Comparison of ENCODE assay signal across 8 cellular contexts in genomic region chr10:121975295-121976086, GRCh38. TPM values are rescaled to one million over a fixed set of nuclear protein-coding genes. Genes with fewer than 3 reads are reported as not detected.
DNase-seq lines count a peak whose midpoint lies in the region; ATAC-seq, FAIRE-seq and TF ChIP-seq lines count a peak whose summit lies in the region.

No MANE protein-coding gene starts in this region.

- H3K4me1 Mint-ChIP-seq in type B pancreatic cell (ENCODE audit: unreplicated experiment): peaks cover 11% of the 10 kb centered on the region

- H3K9me3 ChIP-seq in HepG2 (ENCODE audit: low read length): peaks cover 4% of the 10 kb centered on the region; the same call in 1 of the 2 replicates

- peak overlapping the region; percentile 80 for H3K4me3 Mint-ChIP-seq in type B pancreatic cell

- TF ChIP-seq EP300 in HepG2 (IDR thresholded peaks at IDR 0.05; ENCODE audit: low read depth in 2 of 2, low read length in 2 of 2) (no peak), HepG2 (CRISPR knock-in tag; IDR thresholded peaks at IDR 0.05; ENCODE audit: borderline replicate concordance) (no peak)

- H3K4me2 ChIP-seq in HepG2 (ENCODE audit: low read depth, low read length): peak overlapping the region; percentile 90

- POLR2A ChIA-PET in HepG2 (lab: Yijun Ruan, JAX): interaction anchor here (0.6 to 2.3 kb wide), 4 partner anchors 40 to 138 kb away, joined by 3 to 14 read pairs (median 5); partner anchors contain the start of gene ATE1

- WGBS in HepG2 (ENCODE audit: low lambda C conversion rate): 75% methylated on average over 13 of the region's 21 CpGs

- H3K27ac ChIP-seq in HepG2 (ENCODE audit: extremely low read length, insufficient read depth, low read length): peak overlapping the region; percentile 97

- peaks cover under 1 to 4% of the 10 kb centered on the region in 2 experiments; a peak in 4 of 5 replicates for H3K36me3 ChIP-seq in HepG2 (replicated peaks in 1 of 2; ENCODE audit: control insufficient read depth in 1 of 2, insufficient read depth in 2 of 2, low read length in 2 of 2)

- no TSS peak for BruUV-seq in HepG2 (replicated peaks; lab: Mats Ljungman, UMichigan)

- intact Hi-C loops in HepG2 (cut with micrococcal nuclease; ENCODE audit: unreplicated experiment): loop anchor here (2.0 kb wide), 2 partner anchors 45 to 137 kb away; no protein-coding TSS in a partner anchor

- in situ Hi-C loops in astrocyte of the cerebellum (cut with HindIII; ENCODE audit: low sequenced_read_pairs): no loop called here
- in situ Hi-C loops in HepG2 (cut with HindIII; ENCODE audit: extremely low pct_ligation_motif_present, low pct_unique_long_range_greater_than_20kb): no loop called here

- DNase-seq in GM12864 (ENCODE audit: low read depth): no peak
- DNase-seq in astrocyte of the cerebellum (ENCODE audit: low read depth): no peak
- DNase-seq in HepG2 (ENCODE audit: low spot score): no peak
- DNase-seq in type B pancreatic cell (ENCODE audit: extremely low spot score, unreplicated experiment): no peak
- DNase-seq in activated CD4-positive, alpha-beta T cell treated with anti-CD3 and anti-CD28 coated beads for 48 hours: no peak
- no peak for DNase-seq in foreskin melanocyte

- H2AFZ ChIP-seq in HepG2 (ENCODE audit: low read length): peak overlapping the region; percentile 9

- no peak for TF ChIP-seq RAD21 in HepG2 (CRISPR knock-in tag; IDR thresholded peaks at IDR 0.05)

- peaks cover 27% of the 10 kb centered on the region for H3K4me1 ChIP-seq in HepG2 (ENCODE audit: insufficient read depth, low read length)

- no peak for FAIRE-seq in HepG2 (lab: Jason Lieb, UNC)

- ATAC-seq in HG03520 (IDR thresholded peaks at IDR 0.05; ENCODE audit: unreplicated experiment) (peak; percentile 4), HepG2 (peak; percentile 43; the same call in 2 of the 3 replicates), GM21390 (IDR thresholded peaks at IDR 0.05; ENCODE audit: unreplicated experiment) (no peak)

- H3K4me3 ChIP-seq in GM12864 (ENCODE audit: low read depth, low read length) (peak overlapping the region; percentile 97), astrocyte of the cerebellum (ENCODE audit: low read depth, low read length) (peak overlapping the region; percentile 73), HepG2 (replicated peaks in 1 of 3; ENCODE audit: insufficient read depth in 1 of 3, low read depth in 2 of 3, low read length in 3 of 3) (peak overlapping the region; percentile 69 to 89 (median 83); a peak in 5 of 6 replicates)

- no peak overlapping the region for H3K27ac Mint-ChIP-seq in type B pancreatic cell

- H3K9me3 Mint-ChIP-seq in type B pancreatic cell: no peaks in the 10 kb centered on the region

- peaks cover 17% of the 10 kb centered on the region for H3K79me2 ChIP-seq in HepG2 (ENCODE audit: insufficient read depth, low read length)

- H4K20me1 ChIP-seq in HepG2 (ENCODE audit: insufficient read depth, low read length): no peaks in the 10 kb centered on the region

- TF ChIP-seq CTCF in GM12864 (IDR thresholded peaks at IDR 0.05; ENCODE audit: low read depth, low read length, missing control alignments): peak; percentile 64
- TF ChIP-seq CTCF in astrocyte of the cerebellum (IDR thresholded peaks at IDR 0.05; ENCODE audit: low read depth, low read length, missing control alignments): peak; percentile 70
- no peak for TF ChIP-seq CTCF in HepG2 (CRISPR knock-in tag; IDR thresholded peaks at IDR 0.05)
- peak; percentile 71 for TF ChIP-seq CTCF in type B pancreatic cell (conservative IDR thresholded peaks at IDR 0.05)

- H3K9ac ChIP-seq in HepG2 (ENCODE audit: insufficient read depth, low read depth, low read length): peak overlapping the region; percentile 89

- H3K36me3 Mint-ChIP-seq in type B pancreatic cell: peaks cover 15% of the 10 kb centered on the region

- no peaks in the 10 kb centered on the region for H3K27me3 ChIP-seq in HepG2 (ENCODE audit: control insufficient read depth in 1 of 2, insufficient read depth in 2 of 2, low read length in 2 of 2)

- H3K27me3 Mint-ChIP-seq in type B pancreatic cell: no peaks in the 10 kb centered on the region

- TF ChIP-seq POLR2A in HepG2 (IDR thresholded peaks at IDR 0.05; ENCODE audit: insufficient read depth in 1 of 2, low read depth in 2 of 2, low read length in 2 of 2): no peak

- CTCF ChIA-PET in HepG2 (lab: Yijun Ruan, JAX; ENCODE audit: low intra/inter-chr PET ratio, low total read pairs): no interaction called here

RNA-seq across cellular contexts. Expression of gene NSMCE4A, which starts 0.5 kb away (rescaled TPM):
- total RNA-seq in HepG2 (2016; rRNA removed; fragmentation: Illumina TruSeq; extraction: Trizol): 91.6 and 108 TPM in 2 replicates
- total RNA-seq in HepG2 (2016; cell fraction: cytosol; rRNA removed; fragmentation: Illumina TruSeq; extraction: Trizol; ENCODE audit: low read depth): 46.8 and 47.9 TPM in 2 replicates
- total RNA-seq in HepG2 (2016; cell fraction: insoluble cytoplasmic fraction; rRNA removed; fragmentation: Illumina TruSeq; extraction: Trizol): 95.7 and 113 TPM in 2 replicates
- total RNA-seq in HepG2 (2016; cell fraction: membrane; rRNA removed; fragmentation: Illumina TruSeq; extraction: Trizol): 58.2 and 62.5 TPM in 2 replicates
- total RNA-seq in HepG2 (2016; cell fraction: nucleus; rRNA removed; fragmentation: Illumina TruSeq; extraction: Trizol): 79.6 and 84.1 TPM in 2 replicates
- 47.0 and 61.1 TPM in 2 replicates for polyA plus RNA-seq in HepG2 (2011; rRNA removed)
- polyA plus RNA-seq in HepG2 (2011; cell fraction: cytosol; rRNA removed): 26.3 and 29.5 TPM in 2 replicates
- 120 and 126 TPM in 2 replicates for polyA plus RNA-seq in HepG2 (2011; cell fraction: nucleus; rRNA removed)
- polyA plus RNA-seq in HepG2 (2012): 42.3 and 49.9 TPM in 2 replicates
- 42.9 and 45.9 TPM in 2 replicates for polyA plus RNA-seq in HepG2 (2016; cell fraction: cytosol; fragmentation: Illumina TruSeq; extraction: Trizol; ENCODE audit: low read depth)
- 98.9 and 108 TPM in 2 replicates for polyA plus RNA-seq in HepG2 (2016; cell fraction: insoluble cytoplasmic fraction; fragmentation: Illumina TruSeq; extraction: Trizol; ENCODE audit: low read depth)
- 44.9 and 47.4 TPM in 2 replicates for polyA plus RNA-seq in HepG2 (2016; cell fraction: membrane; fragmentation: Illumina TruSeq; extraction: Trizol; ENCODE audit: low read depth)
- 142 and 151 TPM in 2 replicates for polyA plus RNA-seq in HepG2 (2016; cell fraction: nucleus; fragmentation: Illumina TruSeq; extraction: Trizol; ENCODE audit: insufficient read depth, low read depth)
- polyA minus RNA-seq in HepG2 (2011; rRNA and poly(A)+ RNA removed; ENCODE audit: low replicate concordance): 11.7 and 12.0 TPM in 2 replicates
- polyA minus RNA-seq in HepG2 (2011; cell fraction: cytosol; rRNA and poly(A)+ RNA removed): 11.8 and 18.0 TPM in 2 replicates
- polyA minus RNA-seq in HepG2 (2011; cell fraction: nucleus; rRNA and poly(A)+ RNA removed): 56.8 and 59.3 TPM in 2 replicates
- total RNA-seq in type B pancreatic cell (ENCODE audit: low replicate concordance): 45.1 and 52.9 TPM in 2 replicates

RNA-seq across cellular contexts. Expression of gene TACC2, which starts 13.5 kb away (rescaled TPM):
- total RNA-seq in HepG2 (2016; rRNA removed; fragmentation: Illumina TruSeq; extraction: Trizol) (11.8 and 16.1 TPM in 2 replicates), type B pancreatic cell (ENCODE audit: low replicate concordance) (67.0 and 71.2 TPM in 2 replicates)
- total RNA-seq in HepG2 (2016; cell fraction: cytosol; rRNA removed; fragmentation: Illumina TruSeq; extraction: Trizol; ENCODE audit: low read depth): 3.0 and 3.6 TPM in 2 replicates
- total RNA-seq in HepG2 (2016; cell fraction: insoluble cytoplasmic fraction; rRNA removed; fragmentation: Illumina TruSeq; extraction: Trizol): 11.8 and 16.2 TPM in 2 replicates
- 8.9 and 10.3 TPM in 2 replicates for total RNA-seq in HepG2 (2016; cell fraction: membrane; rRNA removed; fragmentation: Illumina TruSeq; extraction: Trizol)
- total RNA-seq in HepG2 (2016; cell fraction: nucleus; rRNA removed; fragmentation: Illumina TruSeq; extraction: Trizol): 23.8 and 25.0 TPM in 2 replicates
- 15.3 and 16.0 TPM in 2 replicates for polyA plus RNA-seq in HepG2 (2011; rRNA removed)
- 7.6 and 10.9 TPM in 2 replicates for polyA plus RNA-seq in HepG2 (2011; cell fraction: cytosol; rRNA removed)
- 37.7 and 43.0 TPM in 2 replicates for polyA plus RNA-seq in HepG2 (2011; cell fraction: nucleus; rRNA removed)
- 21.9 and 23.8 TPM in 2 replicates for polyA plus RNA-seq in HepG2 (2012)
- polyA plus RNA-seq in HepG2 (2016; cell fraction: cytosol; fragmentation: Illumina TruSeq; extraction: Trizol; ENCODE audit: low read depth): 1.6 and 2.9 TPM in 2 replicates
- polyA plus RNA-seq in HepG2 (2016; cell fraction: insoluble cytoplasmic fraction; fragmentation: Illumina TruSeq; extraction: Trizol; ENCODE audit: low read depth): 24.0 and 27.9 TPM in 2 replicates
- polyA plus RNA-seq in HepG2 (2016; cell fraction: membrane; fragmentation: Illumina TruSeq; extraction: Trizol; ENCODE audit: low read depth): 6.4 and 8.1 TPM in 2 replicates
- polyA plus RNA-seq in HepG2 (2016; cell fraction: nucleus; fragmentation: Illumina TruSeq; extraction: Trizol; ENCODE audit: insufficient read depth, low read depth): 35.9 and 48.4 TPM in 2 replicates
- 10.4 and 18.0 TPM in 2 replicates for polyA minus RNA-seq in HepG2 (2011; rRNA and poly(A)+ RNA removed; ENCODE audit: low replicate concordance)
- polyA minus RNA-seq in HepG2 (2011; cell fraction: cytosol; rRNA and poly(A)+ RNA removed): 9.7 and 13.0 TPM in 2 replicates
- polyA minus RNA-seq in HepG2 (2011; cell fraction: nucleus; rRNA and poly(A)+ RNA removed): 30.6 and 33.9 TPM in 2 replicates

RNA-seq across cellular contexts. Expression of gene ATE1, which starts 47.7 kb away (rescaled TPM):
- 42.2 and 68.9 TPM in 2 replicates for total RNA-seq in HepG2 (2016; rRNA removed; fragmentation: Illumina TruSeq; extraction: Trizol)
- 43.5 and 45.3 TPM in 2 replicates for total RNA-seq in HepG2 (2016; cell fraction: cytosol; rRNA removed; fragmentation: Illumina TruSeq; extraction: Trizol; ENCODE audit: low read depth)
- 42.7 and 63.5 TPM in 2 replicates for total RNA-seq in HepG2 (2016; cell fraction: insoluble cytoplasmic fraction; rRNA removed; fragmentation: Illumina TruSeq; extraction: Trizol)
- 36.0 and 39.2 TPM in 2 replicates for total RNA-seq in HepG2 (2016; cell fraction: membrane; rRNA removed; fragmentation: Illumina TruSeq; extraction: Trizol)
- 47.7 and 50.6 TPM in 2 replicates for total RNA-seq in HepG2 (2016; cell fraction: nucleus; rRNA removed; fragmentation: Illumina TruSeq; extraction: Trizol)
- 13.9 and 17.5 TPM in 2 replicates for polyA plus RNA-seq in HepG2 (2011; rRNA removed)
- polyA plus RNA-seq in HepG2 (2011; cell fraction: cytosol; rRNA removed): 10.9 and 15.5 TPM in 2 replicates
- polyA plus RNA-seq in HepG2 (2011; cell fraction: nucleus; rRNA removed): 8.0 and 12.0 TPM in 2 replicates
- 18.8 and 23.6 TPM in 2 replicates for polyA plus RNA-seq in HepG2 (2012)
- 1.3 and 1.5 TPM in 2 replicates for polyA plus RNA-seq in HepG2 (2016; cell fraction: cytosol; fragmentation: Illumina TruSeq; extraction: Trizol; ENCODE audit: low read depth)
- 40.1 and 45.1 TPM in 2 replicates for polyA plus RNA-seq in HepG2 (2016; cell fraction: insoluble cytoplasmic fraction; fragmentation: Illumina TruSeq; extraction: Trizol; ENCODE audit: low read depth)
- polyA plus RNA-seq in HepG2 (2016; cell fraction: membrane; fragmentation: Illumina TruSeq; extraction: Trizol; ENCODE audit: low read depth): 5.8 and 7.3 TPM in 2 replicates
- 24.1 and 26.2 TPM in 2 replicates for polyA plus RNA-seq in HepG2 (2016; cell fraction: nucleus; fragmentation: Illumina TruSeq; extraction: Trizol; ENCODE audit: insufficient read depth, low read depth)
- polyA minus RNA-seq in HepG2 (2011; rRNA and poly(A)+ RNA removed; ENCODE audit: low replicate concordance): 30.6 and 37.0 TPM in 2 replicates
- 46.1 and 56.6 TPM in 2 replicates for polyA minus RNA-seq in HepG2 (2011; cell fraction: cytosol; rRNA and poly(A)+ RNA removed)
- 54.5 and 71.6 TPM in 2 replicates for polyA minus RNA-seq in HepG2 (2011; cell fraction: nucleus; rRNA and poly(A)+ RNA removed)
- total RNA-seq in type B pancreatic cell (ENCODE audit: low replicate concordance): 23.5 and 35.4 TPM in 2 replicates
